In genomic region chr7:70951271-70951962, GRCh38 we compare ENCODE assay signal across 32 cellular contexts.
"Had no signal": no experiment of that assay in that cellular context is flagged by ENCODE, and none has a peak within 500 bp of the region (broad histone marks: within the 10 kb centered on the region; RNA-seq: fewer than 3 reads in every experiment).

No MANE protein-coding gene starts in this region.

- H3K27ac ChIP-seq: KMS-11, SJSA1 had no signal

- H3K9me3 ChIP-seq: SK-N-SH had no signal

- H3K4me3 Mint-ChIP-seq: activated B cell treated with CpG ODN at 0.5 μM for 24 hours; activated CD4-positive, alpha-beta memory T cell treated with anti-CD3 and anti-CD28 coated beads for 36 hours; activated naive CD4-positive, alpha-beta T cell treated with anti-CD3 and anti-CD28 coated beads, Interleukin-2, amount 10 ng/mL, durations not matched to agents 7 days and 5 days; activated naive CD8-positive, alpha-beta T cell; activated naive CD8-positive, alpha-beta T cell treated with anti-CD3 and anti-CD28 coated beads, Interleukin-2, amount 50 U/mL, for 24 hours; brain; T-helper 1 cell treated with Interleukin-12 subunit alpha and Interleukin-12 subunit beta and Interleukin-4 antibody, amounts not matched to agents 30 μg/mL and 1 μg/mL, for 36 hours; T-helper 2 cell treated with Interferon-gamma antibody and Interleukin-4, amounts not matched to agents 5 μg/mL and 100 μg/mL, for 36 hours had no signal

- H3K27ac Mint-ChIP-seq: activated B cell treated with CpG ODN at 0.5 μM for 24 hours; activated CD4-positive, alpha-beta memory T cell treated with anti-CD3 and anti-CD28 coated beads for 36 hours; activated naive CD4-positive, alpha-beta T cell treated with anti-CD3 and anti-CD28 coated beads, Interleukin-2, amount 10 ng/mL, durations not matched to agents 7 days and 5 days; activated naive CD8-positive, alpha-beta T cell; activated naive CD8-positive, alpha-beta T cell treated with anti-CD3 and anti-CD28 coated beads, Interleukin-2, amount 50 U/mL, for 24 hours; brain; T-helper 1 cell treated with Interleukin-12 subunit alpha and Interleukin-12 subunit beta and Interleukin-4 antibody, amounts not matched to agents 30 μg/mL and 1 μg/mL, for 36 hours; T-helper 2 cell treated with Interferon-gamma antibody and Interleukin-4, amounts not matched to agents 5 μg/mL and 100 μg/mL, for 36 hours had no signal

- ATAC-seq: activated naive CD8-positive, alpha-beta T cell treated with anti-CD3 and anti-CD28 coated beads, Interleukin-2, amount 50 U/mL, for 24 hours; Panc1 had no signal

- H3K9ac ChIP-seq: KMS-11, SK-N-SH had no signal

- H3K36me3 ChIP-seq: SJSA1 had no signal

- H3K27me3 Mint-ChIP-seq: activated B cell treated with CpG ODN at 0.5 μM for 24 hours; activated CD4-positive, alpha-beta memory T cell treated with anti-CD3 and anti-CD28 coated beads for 36 hours; activated naive CD4-positive, alpha-beta T cell treated with anti-CD3 and anti-CD28 coated beads, Interleukin-2, amount 10 ng/mL, durations not matched to agents 7 days and 5 days; activated naive CD8-positive, alpha-beta T cell; brain had no signal

- DNase-seq: activated B cell treated with CpG ODN at 0.5 μM for 24 hours; activated CD4-positive, alpha-beta memory T cell treated with anti-CD3 and anti-CD28 coated beads for 36 hours; activated CD4-positive, alpha-beta T cell treated with anti-CD3 and anti-CD28 coated beads for 4 hours; activated CD4-positive, alpha-beta T cell treated with anti-CD3 and anti-CD28 coated beads, Interleukin-2, amount 50 U/mL, for 1 hour; activated CD4-positive, CD25-positive, alpha-beta regulatory T cell treated with anti-CD3 and anti-CD28 coated beads, Interleukin-2, amount 50 U/mL, for 72 hours; activated CD8-positive, alpha-beta memory T cell treated with anti-CD3 and anti-CD28 coated beads, Interleukin-2, amount 50 U/mL, for 48 hours; activated effector memory CD4-positive, alpha-beta T cell treated with Interleukin-2 at 50 U/mL for 16 hours; activated naive CD4-positive, alpha-beta T cell treated with anti-CD3 and anti-CD28 coated beads, Interleukin-2, amount 10 ng/mL, durations not matched to agents 7 days and 5 days; activated naive CD8-positive, alpha-beta T cell treated with anti-CD3 and anti-CD28 coated beads, Interleukin-2, amount 50 U/mL, for 24 hours; activated T-cell treated with anti-CD3 and anti-CD28 coated beads, Interleukin-2, amount 50 U/mL, for 48 hours; anterior cingulate cortex; caudate nucleus; MM.1S; MV-4-11; NCI-H1092; NCI-H1436 treated with DMSO at 0.1 percent for 48 hours; NCI-H1694 treated with DMSO at 0.1 percent for 48 hours; NCI-H2029; NCI-H446; NCI-H510A treated with DMSO at 0.1 percent for 48 hours; NCI-H69; NCI-H82; RPMI8226; SHP77 treated with DMSO at 0.1 percent for 48 hours; SK-N-SH had no signal

- H3K4me1 Mint-ChIP-seq: activated B cell treated with CpG ODN at 0.5 μM for 24 hours; activated naive CD4-positive, alpha-beta T cell treated with anti-CD3 and anti-CD28 coated beads, Interleukin-2, amount 10 ng/mL, durations not matched to agents 7 days and 5 days; activated naive CD8-positive, alpha-beta T cell treated with anti-CD3 and anti-CD28 coated beads, Interleukin-2, amount 50 U/mL, for 24 hours had no signal

- H3K4me1 ChIP-seq: SJSA1 had no signal

- H3K4me2 ChIP-seq: KMS-11, SK-N-SH had no signal

- H3K36me3 Mint-ChIP-seq: activated CD4-positive, alpha-beta memory T cell treated with anti-CD3 and anti-CD28 coated beads for 36 hours; activated naive CD4-positive, alpha-beta T cell treated with anti-CD3 and anti-CD28 coated beads, Interleukin-2, amount 10 ng/mL, durations not matched to agents 7 days and 5 days; activated naive CD8-positive, alpha-beta T cell; brain had no signal

- H3K4me3 ChIP-seq: SJSA1 had no signal

- H3K27me3 ChIP-seq: SJSA1 had no signal

- H3K9me3 Mint-ChIP-seq: activated B cell treated with CpG ODN at 0.5 μM for 24 hours had no signal
